In the genomic region with DNA sequence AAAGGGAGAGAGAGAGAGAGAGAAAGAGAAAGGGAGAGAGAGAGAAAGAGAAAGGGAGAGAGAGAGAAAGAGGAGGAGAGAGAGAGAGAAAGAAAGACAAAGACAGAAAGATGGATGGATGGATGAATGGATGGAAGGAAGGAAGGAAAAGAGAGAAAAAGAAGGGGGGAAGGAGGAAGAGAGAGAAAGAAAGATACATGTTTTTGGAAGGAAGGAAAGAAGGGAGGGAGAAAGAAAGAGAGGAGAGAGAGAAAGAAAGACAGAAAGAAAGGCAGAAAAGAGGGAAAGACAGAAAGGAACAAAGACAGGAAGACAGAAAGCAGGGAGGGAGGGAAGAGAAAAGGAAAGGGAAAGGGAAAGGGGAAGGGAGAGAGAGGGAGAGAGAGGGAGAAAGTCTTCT, we compare ENCODE assay signal across 23 cellular contexts. TPM values are rescaled to one million over a fixed set of nuclear protein-coding genes. Genes with fewer than 3 reads are reported as not detected.
A peak's percentile ranks its signal among the peaks of the same experiment; 100 is the strongest.
DNase-seq lines count a peak whose midpoint lies in the region; ATAC-seq and TF ChIP-seq lines count a peak whose summit lies in the region.
"Had no signal": no experiment of that assay in that cellular context is flagged by ENCODE, and none has a peak within 500 bp of the region (broad histone marks: within the 10 kb centered on the region; RNA-seq: fewer than 3 reads in every experiment).

No MANE protein-coding gene starts in this region.

- H3K4me3 ChIP-seq in CD4-positive, alpha-beta memory T cell (ENCODE audit: low read length in 2 of 2): no peak overlapping the region
- no peak overlapping the region for H3K4me3 ChIP-seq in testis
- H3K4me3 ChIP-seq: A549 had no signal

- H3K27ac ChIP-seq in CD4-positive, alpha-beta memory T cell (ENCODE audit: low read depth, low read length): no peak overlapping the region
- H3K27ac ChIP-seq in testis: no peak overlapping the region
- H3K27ac ChIP-seq: A549 had no signal

- TF ChIP-seq CTCF in nephron progenitor cell (IDR thresholded peaks at IDR 0.05) (no peak), testis (IDR thresholded peaks at IDR 0.05) (no peak)

- no peak for DNase-seq in activated naive CD8-positive, alpha-beta T cell treated with anti-CD3 and anti-CD28 coated beads, Interleukin-2, amount 50 U/mL, for 24 hours
- DNase-seq in CD4-positive, alpha-beta memory T cell: no peak
- DNase-seq in nephron progenitor cell (no peak), A172 (ENCODE audit: low spot score) (no peak), COLO668 (lab: John Stamatoyannopoulos, UW; ENCODE audit: unreplicated experiment) (no peak), testis (no peak)
- DNase-seq: AML-193; C1 segment of cervical spinal cord; CD8-positive, alpha-beta memory T cell; NCI-H1048; NCI-H1417; NCI-H1694; NCI-H2029 treated with DMSO at 0.1 percent for 48 hours; NCI-H446 treated with DMSO at 0.1 percent for 48 hours; NCI-H526 treated with DMSO at 0.1 percent for 48 hours; Right ventricle myocardium superior; RPMI8226 had no signal

- no peaks in the 10 kb centered on the region for H3K27me3 Mint-ChIP-seq in activated naive CD8-positive, alpha-beta T cell
- H3K27me3 Mint-ChIP-seq in activated naive CD8-positive, alpha-beta T cell treated with anti-CD3 and anti-CD28 coated beads, Interleukin-2, amount 50 U/mL, for 24 hours: no peaks in the 10 kb centered on the region
- no peaks in the 10 kb centered on the region for H3K27me3 Mint-ChIP-seq in CD4-positive, alpha-beta memory T cell
- no peaks in the 10 kb centered on the region for H3K27me3 Mint-ChIP-seq in activated T-helper 17 cell treated with anti-CD3 and anti-CD28 coated beads, Interleukin-2, amount 50 U/mL, for 72 hours
- no peaks in the 10 kb centered on the region for H3K27me3 Mint-ChIP-seq in nephron progenitor cell (ENCODE audit: low read depth, poor library complexity)
- H3K27me3 Mint-ChIP-seq: CD8-positive, alpha-beta memory T cell; IgD-negative memory B cell had no signal

- H3K9me3 ChIP-seq in CD4-positive, alpha-beta memory T cell (ENCODE audit: control insufficient read depth in 1 of 2, low read length in 2 of 2): no peaks in the 10 kb centered on the region
- no peaks in the 10 kb centered on the region for H3K9me3 ChIP-seq in testis
- H3K9me3 ChIP-seq: A549 had no signal

- POLR2A ChIA-PET in CD4-positive, alpha-beta memory T cell (lab: Charles Lee; ENCODE audit: partially characterized antibody): no interaction called here

- intact Hi-C loops in CD4-positive, alpha-beta memory T cell (cut with micrococcal nuclease): no loop called here
- intact Hi-C loops in testis (cut with DNase I; ENCODE audit: low total_unique reads): no loop called here

- H3K36me3 ChIP-seq in CD4-positive, alpha-beta memory T cell (ENCODE audit: insufficient read depth, low read length): no peaks in the 10 kb centered on the region
- no peaks in the 10 kb centered on the region for H3K36me3 ChIP-seq in testis (ENCODE audit: low read depth, missing control alignments)

- no peaks in the 10 kb centered on the region for H3K27me3 ChIP-seq in CD4-positive, alpha-beta memory T cell (ENCODE audit: insufficient read depth, low read length)
- no peaks in the 10 kb centered on the region for H3K27me3 ChIP-seq in testis

- ATAC-seq in activated naive CD8-positive, alpha-beta T cell treated with anti-CD3 and anti-CD28 coated beads, Interleukin-2, amount 50 U/mL, for 24 hours: no peak
- no peak for ATAC-seq in activated T-helper 17 cell treated with anti-CD3 and anti-CD28 coated beads, Interleukin-2, amount 50 U/mL, for 72 hours (replicated peaks)
- ATAC-seq: A549 had no signal

- no peak overlapping the region for H3K4me3 Mint-ChIP-seq in activated naive CD8-positive, alpha-beta T cell
- no peak overlapping the region for H3K4me3 Mint-ChIP-seq in activated naive CD8-positive, alpha-beta T cell treated with anti-CD3 and anti-CD28 coated beads, Interleukin-2, amount 50 U/mL, for 24 hours
- no peak overlapping the region for H3K4me3 Mint-ChIP-seq in CD4-positive, alpha-beta memory T cell
- no peak overlapping the region for H3K4me3 Mint-ChIP-seq in activated T-helper 17 cell treated with anti-CD3 and anti-CD28 coated beads, Interleukin-2, amount 50 U/mL, for 72 hours
- H3K4me3 Mint-ChIP-seq in nephron progenitor cell: no peak overlapping the region
- H3K4me3 Mint-ChIP-seq: CD8-positive, alpha-beta memory T cell; IgD-negative memory B cell had no signal

- no peaks in the 10 kb centered on the region for H3K9me3 Mint-ChIP-seq in activated naive CD8-positive, alpha-beta T cell (ENCODE audit: low read depth)
- H3K9me3 Mint-ChIP-seq in activated naive CD8-positive, alpha-beta T cell treated with anti-CD3 and anti-CD28 coated beads, Interleukin-2, amount 50 U/mL, for 24 hours: no peaks in the 10 kb centered on the region
- peaks cover 0 to 2% (median 0%) of the 10 kb centered on the region in 8 donors for H3K9me3 Mint-ChIP-seq in CD4-positive, alpha-beta memory T cell
- no peaks in the 10 kb centered on the region for H3K9me3 Mint-ChIP-seq in activated T-helper 17 cell treated with anti-CD3 and anti-CD28 coated beads, Interleukin-2, amount 50 U/mL, for 72 hours
- no peaks in the 10 kb centered on the region for H3K9me3 Mint-ChIP-seq in nephron progenitor cell
- H3K9me3 Mint-ChIP-seq: CD8-positive, alpha-beta memory T cell; IgD-negative memory B cell had no signal

- no peak for TF ChIP-seq POLR2A in testis (IDR thresholded peaks at IDR 0.05)

- H3K4me1 Mint-ChIP-seq in activated naive CD8-positive, alpha-beta T cell (ENCODE audit: low read depth): peaks cover 40% of the 10 kb centered on the region
- H3K4me1 Mint-ChIP-seq in activated naive CD8-positive, alpha-beta T cell treated with anti-CD3 and anti-CD28 coated beads, Interleukin-2, amount 50 U/mL, for 24 hours: peaks cover 15% of the 10 kb centered on the region
- peaks cover 23 to 46% (median 34%) of the 10 kb centered on the region in 4 donors for H3K4me1 Mint-ChIP-seq in CD4-positive, alpha-beta memory T cell
- H3K4me1 Mint-ChIP-seq in activated T-helper 17 cell treated with anti-CD3 and anti-CD28 coated beads, Interleukin-2, amount 50 U/mL, for 72 hours: peaks cover 35% of the 10 kb centered on the region
- no peaks in the 10 kb centered on the region for H3K4me1 Mint-ChIP-seq in nephron progenitor cell

- H3K4me1 ChIP-seq in CD4-positive, alpha-beta memory T cell (ENCODE audit: insufficient read depth, low read length): no peaks in the 10 kb centered on the region
- H3K4me1 ChIP-seq in testis: peaks cover 4% of the 10 kb centered on the region

- CTCF ChIA-PET in CD4-positive, alpha-beta memory T cell (lab: Charles Lee; ENCODE audit: partially characterized antibody): no interaction called here

- peak overlapping the region; percentile 2 for H3K27ac Mint-ChIP-seq in activated naive CD8-positive, alpha-beta T cell
- no peak overlapping the region for H3K27ac Mint-ChIP-seq in activated naive CD8-positive, alpha-beta T cell treated with anti-CD3 and anti-CD28 coated beads, Interleukin-2, amount 50 U/mL, for 24 hours
- H3K27ac Mint-ChIP-seq in CD4-positive, alpha-beta memory T cell: peak overlapping the region in 4 of 7 donors; percentile 6 to 85 (median 43)
- peak overlapping the region; percentile 6 for H3K27ac Mint-ChIP-seq in activated T-helper 17 cell treated with anti-CD3 and anti-CD28 coated beads, Interleukin-2, amount 50 U/mL, for 72 hours
- H3K27ac Mint-ChIP-seq in nephron progenitor cell: peak overlapping the region; percentile 18

- peaks cover 6% of the 10 kb centered on the region for H3K36me3 Mint-ChIP-seq in activated naive CD8-positive, alpha-beta T cell
- H3K36me3 Mint-ChIP-seq in activated naive CD8-positive, alpha-beta T cell treated with anti-CD3 and anti-CD28 coated beads, Interleukin-2, amount 50 U/mL, for 24 hours (ENCODE audit: low read depth): peaks cover 3% of the 10 kb centered on the region
- H3K36me3 Mint-ChIP-seq in CD4-positive, alpha-beta memory T cell: peaks cover 6 to 12% of the 10 kb centered on the region in 2 donors
- peaks cover 8% of the 10 kb centered on the region for H3K36me3 Mint-ChIP-seq in activated T-helper 17 cell treated with anti-CD3 and anti-CD28 coated beads, Interleukin-2, amount 50 U/mL, for 72 hours (ENCODE audit: low read depth)
- H3K36me3 Mint-ChIP-seq in nephron progenitor cell (ENCODE audit: low read depth): peaks cover 25% of the 10 kb centered on the region

RNA-seq across cellular contexts. Expression of gene RNU4ATAC, which starts 51.6 kb away (rescaled TPM):
- not detected for total RNA-seq in CD4-positive, alpha-beta memory T cell
- polyA plus RNA-seq in CD4-positive, alpha-beta memory T cell: not detected
- total RNA-seq in activated T-helper 17 cell treated with anti-CD3 and anti-CD28 coated beads, Interleukin-2, amount 50 U/mL, for 72 hours: not detected
- total RNA-seq in A172 (2014; rRNA removed; shearing (Covaris generic)): under 0.01 TPM in 1 of 2 replicates, not detected in the other
- total RNA-seq in testis: not detected
- not detected for polyA plus RNA-seq in testis (ENCODE audit: insufficient read depth, low read depth, low replicate concordance)
- total RNA-seq: CD8-positive, alpha-beta memory T cell; H4; SK-MEL-5 had no signal
- polyA plus RNA-seq: A549; CD8-positive, alpha-beta memory T cell; IgD-negative memory B cell had no signal
